ENCODE assay signal across 15 cellular contexts in the genomic region with DNA sequence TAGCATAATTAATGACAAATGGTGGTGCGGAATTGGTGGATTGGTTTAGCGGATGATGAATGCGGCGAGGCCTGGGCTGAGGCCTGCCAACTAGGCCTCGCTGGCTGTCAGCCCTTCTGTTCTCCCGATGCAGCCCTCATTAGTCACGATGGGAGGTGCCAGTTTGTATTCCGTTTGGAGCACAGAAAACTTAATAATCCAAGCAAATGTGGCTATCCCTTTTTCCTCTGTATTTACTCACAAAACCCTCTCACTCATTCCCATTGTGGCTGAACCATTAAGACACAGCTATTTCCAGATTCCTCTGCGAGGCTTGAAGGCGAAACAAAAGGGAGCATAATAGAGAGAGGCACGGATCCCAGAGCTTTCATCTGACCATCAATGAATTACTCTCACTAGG.
A peak's percentile ranks its signal among the peaks of the same experiment; 100 is the strongest.
DNase-seq lines count a peak whose midpoint lies in the region; ATAC-seq and TF ChIP-seq lines count a peak whose summit lies in the region.
"Had no signal": no experiment of that assay in that cellular context is flagged by ENCODE, and none has a peak within 500 bp of the region (broad histone marks: within the 10 kb centered on the region; RNA-seq: fewer than 3 reads in every experiment).

No MANE protein-coding gene starts in this region.

- ATAC-seq in left colon: no peak
- ATAC-seq: Panc1 had no signal

- POLR2A ChIA-PET in AG04449 (lab: Yijun Ruan, JAX): no interaction called here

- peak; percentile 9 for DNase-seq in AG04449 (ENCODE audit: low read depth, low spot score)
- peak; percentile 55 for DNase-seq in cerebellum (ENCODE audit: low spot score)
- peak; percentile 72 for DNase-seq in midbrain (lab: John Stamatoyannopoulos, UW)
- DNase-seq in thyroid gland: no peak
- DNase-seq in glomerular visceral epithelial cell (ENCODE audit: extremely low spot score): no peak
- DNase-seq in left colon: no peak
- DNase-seq in GM13977 (ENCODE audit: low spot score): no peak
- DNase-seq: activated naive CD4-positive, alpha-beta T cell treated with Interleukin-2 at 50 U/mL for 16 hours; AML-193; NCI-H2029; T-helper 9 cell; upper lobe of left lung had no signal

- TF ChIP-seq POLR2A in thyroid gland (IDR thresholded peaks at IDR 0.05): no peak

- CTCF ChIA-PET in AG04449 (lab: Yijun Ruan, JAX): interaction anchor here (0.8 to 3.8 kb wide), 5 partner anchors 8 to 60 kb away, joined by 3 to 14 read pairs (median 5); no protein-coding TSS in a partner anchor

- no peak overlapping the region for H3K9ac ChIP-seq in HUES48 (ENCODE audit: low read depth, low read length)

- in situ Hi-C loops in GM13977 (cut with MboI; ENCODE audit: low pct_unique_long_range_greater_than_20kb, low sequenced_read_pairs, unreplicated experiment): no loop called here

- H3K36me3 ChIP-seq in HUES48 (ENCODE audit: control insufficient read depth, insufficient read depth, low read length) (no peaks in the 10 kb centered on the region), thyroid gland (no peaks in the 10 kb centered on the region)
- H3K36me3 ChIP-seq: upper lobe of left lung had no signal

- H3K9me3 ChIP-seq in HUES48 (ENCODE audit: control insufficient read depth, insufficient read depth, low read length): no peaks in the 10 kb centered on the region
- no peaks in the 10 kb centered on the region for H3K9me3 ChIP-seq in thyroid gland
- H3K9me3 ChIP-seq: upper lobe of left lung had no signal

- intact Hi-C loops in thyroid gland (cut with DNase I) (no loop called here), left colon (cut with DNase I, micrococcal nuclease) (no loop called here)

- 90% methylated on average over 11 of the region's 11 CpGs for WGBS in thyroid gland, 2 donors

- peak overlapping the region; percentile 7 for H3K27ac ChIP-seq in HUES48 (ENCODE audit: low read depth, low read length)
- no peak overlapping the region for H3K27ac ChIP-seq in thyroid gland
- H3K27ac ChIP-seq: upper lobe of left lung had no signal

- H3K4me1 ChIP-seq in HUES48 (ENCODE audit: control insufficient read depth, insufficient read depth, low read length): peaks cover 8% of the 10 kb centered on the region; the same call in 1 of the 2 replicates
- peaks cover 0 to 5% of the 10 kb centered on the region in 2 donors for H3K4me1 ChIP-seq in thyroid gland
- H3K4me1 ChIP-seq: upper lobe of left lung had no signal

- no peaks in the 10 kb centered on the region for H3K27me3 ChIP-seq in HUES48 (ENCODE audit: control insufficient read depth, insufficient read depth, low read length)
- no peaks in the 10 kb centered on the region for H3K27me3 ChIP-seq in thyroid gland
- H3K27me3 ChIP-seq: upper lobe of left lung had no signal

- H3K4me3 ChIP-seq in AG04449 (ENCODE audit: low read depth, low read length) (no peak overlapping the region), HUES48 (ENCODE audit: low read depth, low read length) (no peak overlapping the region), thyroid gland (replicated peaks in 1 of 3) (no peak overlapping the region)
- H3K4me3 ChIP-seq: smooth muscle cell, upper lobe of left lung had no signal

- no peak for TF ChIP-seq CTCF in AG04449 (IDR thresholded peaks at IDR 0.05; ENCODE audit: insufficient read depth, low read length, missing control alignments)
- no peak for TF ChIP-seq CTCF in thyroid gland (IDR thresholded peaks at IDR 0.05)
- TF ChIP-seq CTCF in GM13977 (IDR thresholded peaks at IDR 0.05; ENCODE audit: extremely low read depth, insufficient read depth, missing control alignments): no peak

Comparison
In these comparisons a context has a peak if more than half of its experiments do, and no peak if none do; other contexts are left out.
1. DNase-seq: peak in AG04449 (single experiment), cerebellum (single experiment) and midbrain (single experiment); none in thyroid gland (0 of 2), glomerular visceral epithelial cell (single experiment), left colon (0 of 2) and GM13977 (single experiment).